In genomic region chr6:55958790-55959189, GRCh38 we compare ENCODE assay signal across 2 cellular contexts.
TF ChIP-seq lines count a peak whose summit lies in the region.

No MANE protein-coding gene starts in this region.

TF ChIP-seq in GM23338, 12 proteins besides CTCF, POLR2A, EP300 and RAD21:
- no peak for TF ChIP-seq JUNB (IDR thresholded peaks at IDR 0.05; ENCODE audit: unreplicated experiment)
- no peak for TF ChIP-seq CREB1 (CRISPR knock-in tag; IDR thresholded peaks at IDR 0.05; ENCODE audit: low read depth)
- no peak for TF ChIP-seq NANOG (IDR thresholded peaks at IDR 0.05; ENCODE audit: borderline replicate concordance)
- TF ChIP-seq EZH2 (IDR thresholded peaks at IDR 0.05; ENCODE audit: low read depth, unreplicated experiment) = no peak
- no peak for TF ChIP-seq STAT1 (IDR thresholded peaks at IDR 0.05; ENCODE audit: unreplicated experiment)
- TF ChIP-seq EZH2phosphoT487 (IDR thresholded peaks at IDR 0.05; ENCODE audit: unreplicated experiment) = no peak
- TF ChIP-seq POLR2AphosphoS5 (IDR thresholded peaks at IDR 0.05; ENCODE audit: low read depth) = no peak
- no peak for TF ChIP-seq ZNF462 (CRISPR knock-in tag; IDR thresholded peaks at IDR 0.05)
- TF ChIP-seq ZNF114 (CRISPR knock-in tag; IDR thresholded peaks at IDR 0.05) = no peak
- no peak for TF ChIP-seq ETS1 (IDR thresholded peaks at IDR 0.05)
- no peak for TF ChIP-seq ZNF331 (CRISPR knock-in tag; IDR thresholded peaks at IDR 0.05; ENCODE audit: low read depth)
- TF ChIP-seq, protein P1, sequence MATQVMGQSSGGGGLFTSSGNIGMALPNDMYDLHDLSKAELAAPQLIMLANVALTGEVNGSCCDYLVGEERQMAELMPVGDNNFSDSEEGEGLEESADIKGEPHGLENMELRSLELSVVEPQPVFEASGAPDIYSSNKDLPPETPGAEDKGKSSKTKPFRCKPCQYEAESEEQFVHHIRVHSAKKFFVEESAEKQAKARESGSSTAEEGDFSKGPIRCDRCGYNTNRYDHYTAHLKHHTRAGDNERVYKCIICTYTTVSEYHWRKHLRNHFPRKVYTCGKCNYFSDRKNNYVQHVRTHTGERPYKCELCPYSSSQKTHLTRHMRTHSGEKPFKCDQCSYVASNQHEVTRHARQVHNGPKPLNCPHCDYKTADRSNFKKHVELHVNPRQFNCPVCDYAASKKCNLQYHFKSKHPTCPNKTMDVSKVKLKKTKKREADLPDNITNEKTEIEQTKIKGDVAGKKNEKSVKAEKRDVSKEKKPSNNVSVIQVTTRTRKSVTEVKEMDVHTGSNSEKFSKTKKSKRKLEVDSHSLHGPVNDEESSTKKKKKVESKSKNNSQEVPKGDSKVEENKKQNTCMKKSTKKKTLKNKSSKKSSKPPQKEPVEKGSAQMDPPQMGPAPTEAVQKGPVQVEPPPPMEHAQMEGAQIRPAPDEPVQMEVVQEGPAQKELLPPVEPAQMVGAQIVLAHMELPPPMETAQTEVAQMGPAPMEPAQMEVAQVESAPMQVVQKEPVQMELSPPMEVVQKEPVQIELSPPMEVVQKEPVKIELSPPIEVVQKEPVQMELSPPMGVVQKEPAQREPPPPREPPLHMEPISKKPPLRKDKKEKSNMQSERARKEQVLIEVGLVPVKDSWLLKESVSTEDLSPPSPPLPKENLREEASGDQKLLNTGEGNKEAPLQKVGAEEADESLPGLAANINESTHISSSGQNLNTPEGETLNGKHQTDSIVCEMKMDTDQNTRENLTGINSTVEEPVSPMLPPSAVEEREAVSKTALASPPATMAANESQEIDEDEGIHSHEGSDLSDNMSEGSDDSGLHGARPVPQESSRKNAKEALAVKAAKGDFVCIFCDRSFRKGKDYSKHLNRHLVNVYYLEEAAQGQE (IDR thresholded peaks at IDR 0.05; ENCODE audit: unreplicated experiment) = no peak

TF ChIP-seq in SK-N-SH treated with all-trans-retinoic acid at 6 μM for 48 hours, 23 proteins besides CTCF, POLR2A, EP300 and RAD21:
- TF ChIP-seq TCF4 (CRISPR knock-in tag; IDR thresholded peaks at IDR 0.05; ENCODE audit: borderline replicate concordance) (0 out of 2 replicates have a peak, but pooled peaks have one; percentile 16), PATZ1 (CRISPR knock-in tag; IDR thresholded peaks at IDR 0.05; ENCODE audit: borderline replicate concordance) (no peak)
TF ChIP-seq in SK-N-SH treated with all-trans-retinoic acid at 6 μM for 48 hours: peak in this region for 1.
